21 cellular contexts compared by ENCODE assay signal in the genomic region with DNA sequence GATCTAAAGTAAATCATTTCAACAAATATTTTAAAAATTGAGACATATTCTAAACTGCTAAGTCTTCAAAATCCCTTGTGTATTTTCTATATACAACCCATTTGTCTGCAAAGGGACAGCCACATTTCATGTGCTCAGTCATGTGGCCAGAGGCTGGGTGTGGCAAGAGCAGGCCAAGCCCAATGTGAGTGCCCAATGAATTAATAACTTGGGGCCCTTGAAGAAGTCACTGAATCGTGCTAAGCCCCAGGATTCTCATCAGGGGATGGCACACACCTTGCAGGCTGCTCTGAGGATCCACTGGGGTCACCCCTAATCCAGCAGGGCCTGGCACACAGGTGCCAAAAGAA.
A peak's percentile ranks its signal among the peaks of the same experiment; 100 is the strongest.
DNase-seq lines count a peak whose midpoint lies in the region; ATAC-seq and TF ChIP-seq lines count a peak whose summit lies in the region.
"Had no signal": no experiment of that assay in that cellular context is flagged by ENCODE, and none has a peak within 500 bp of the region (broad histone marks: within the 10 kb centered on the region; RNA-seq: fewer than 3 reads in every experiment).

No MANE protein-coding gene starts in this region.

- no peaks in the 10 kb centered on the region for H3K9me3 Mint-ChIP-seq in type B pancreatic cell
- H3K9me3 Mint-ChIP-seq: CD8-positive, alpha-beta T cell had no signal

- no peak overlapping the region for H3K4me3 Mint-ChIP-seq in type B pancreatic cell
- H3K4me3 Mint-ChIP-seq: CD8-positive, alpha-beta T cell had no signal

- peaks cover 6% of the 10 kb centered on the region for H3K4me1 Mint-ChIP-seq in type B pancreatic cell (ENCODE audit: unreplicated experiment)

- no peak for TF ChIP-seq CTCF in type B pancreatic cell (conservative IDR thresholded peaks at IDR 0.05)

- H3K36me3 Mint-ChIP-seq in type B pancreatic cell: no peaks in the 10 kb centered on the region
- H3K36me3 Mint-ChIP-seq: CD8-positive, alpha-beta T cell had no signal

- H3K27me3 Mint-ChIP-seq in type B pancreatic cell: peaks cover 5% of the 10 kb centered on the region

- ATAC-seq in HG03571 (IDR thresholded peaks at IDR 0.05; ENCODE audit: unreplicated experiment): no peak
- ATAC-seq: CD8-positive, alpha-beta T cell had no signal

- H3K27ac Mint-ChIP-seq in type B pancreatic cell: no peak overlapping the region
- H3K27ac Mint-ChIP-seq: CD8-positive, alpha-beta T cell had no signal

- DNase-seq in HK-2 (ENCODE audit: unreplicated experiment) (peak; percentile 6), SW480 (ENCODE audit: low spot score) (peak; percentile 34), kidney tubule cell (ENCODE audit: low spot score) (peak; percentile 55), type B pancreatic cell (ENCODE audit: extremely low spot score, unreplicated experiment) (peak; percentile 39), mesenteric fat pad (ENCODE audit: low spot score) (no peak), hepatic stellate cell (ENCODE audit: low spot score) (no peak), foreskin melanocyte (no peak)
- DNase-seq: C1 segment of cervical spinal cord; CD8-positive, alpha-beta T cell; DMS53; GDM1; KG1; NCI-H1105 treated with DMSO at 0.1 percent for 48 hours; NCI-H1694; NCI-H2081; NCI-H2171; NCI-H345; NCI-H524; NCI-H774; Peyer's patch had no signal

Comparison
In these comparisons a context has a peak if more than half of its experiments do, and no peak if none do; other contexts are left out.
1. DNase-seq: peak in HK-2 (single experiment), SW480 (single experiment), kidney tubule cell (single experiment) and type B pancreatic cell (single experiment); none in mesenteric fat pad (single experiment), hepatic stellate cell (single experiment) and foreskin melanocyte (single experiment).